ENCODE assay signal across 30 cellular contexts in the genomic region with DNA sequence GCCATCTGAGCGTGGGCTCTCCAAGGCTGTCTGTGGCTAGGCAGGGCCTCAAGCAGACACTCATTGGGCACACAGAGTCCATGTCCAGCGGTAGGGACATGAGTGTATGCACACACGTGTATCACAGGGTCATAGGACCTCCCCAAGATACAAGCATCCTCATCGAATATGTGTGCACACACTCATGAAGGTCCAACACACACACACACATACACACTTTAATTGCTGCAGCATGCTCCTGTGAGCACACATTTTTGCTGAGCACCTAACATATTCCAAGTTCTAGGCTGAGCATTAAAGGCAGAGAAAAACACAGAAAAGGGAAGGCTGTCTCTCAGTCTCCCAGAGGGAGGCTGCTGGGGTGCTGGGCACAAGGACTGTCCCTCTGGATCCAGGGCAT. TPM values are rescaled to one million over a fixed set of nuclear protein-coding genes. Genes with fewer than 3 reads are reported as not detected.
"Had no signal": no experiment of that assay in that cellular context is flagged by ENCODE, and none has a peak within 500 bp of the region (broad histone marks: within the 10 kb centered on the region; RNA-seq: fewer than 3 reads in every experiment).

No MANE protein-coding gene starts in this region.

- H3K4me3 ChIP-seq: body of pancreas, breast epithelium had no signal

- DNase-seq: activated B cell treated with CpG ODN at 0.5 μM for 24 hours; activated CD4-positive, alpha-beta memory T cell treated with anti-CD3 and anti-CD28 coated beads for 36 hours; activated CD4-positive, alpha-beta T cell treated with anti-CD3 and anti-CD28 coated beads for 4 hours; activated CD4-positive, alpha-beta T cell treated with anti-CD3 and anti-CD28 coated beads, Interleukin-2, amount 10 ng/mL, durations not matched to agents 24 days and 14 days; activated CD4-positive, alpha-beta T cell treated with anti-CD3 and anti-CD28 coated beads, Interleukin-2, amount 50 U/mL, for 1 hour; activated CD4-positive, alpha-beta T cell treated with anti-CD3 and anti-CD28 coated beads, Interleukin-2, amount 50 U/mL, for 4 hours; activated CD4-positive, CD25-positive, alpha-beta regulatory T cell treated with anti-CD3 and anti-CD28 coated beads, Interleukin-2, amount 50 U/mL, for 72 hours; activated CD8-positive, alpha-beta memory T cell treated with anti-CD3 and anti-CD28 coated beads for 24 hours; activated CD8-positive, alpha-beta memory T cell treated with anti-CD3 and anti-CD28 coated beads, Interleukin-2, amount 10 ng/mL, durations not matched to agents 7 days and 5 days; activated CD8-positive, alpha-beta memory T cell treated with anti-CD3 and anti-CD28 coated beads, Interleukin-2, amount 50 U/mL, for 48 hours; activated CD8-positive, alpha-beta T cell treated with anti-CD3 and anti-CD28 coated beads, Interleukin-2, amount 10 ng/mL, durations not matched to agents 7 days and 5 days; activated effector memory CD4-positive, alpha-beta T cell treated with Interleukin-2 at 50 U/mL for 16 hours; activated gamma-delta T cell; activated naive CD4-positive, alpha-beta T cell treated with anti-CD3 and anti-CD28 coated beads, Interleukin-2, amount 10 ng/mL, durations not matched to agents 7 days and 5 days; activated naive CD4-positive, alpha-beta T cell treated with Interleukin-2 at 50 U/mL for 16 hours; activated naive CD8-positive, alpha-beta T cell treated with anti-CD3 and anti-CD28 coated beads, Interleukin-2, amount 10 ng/mL, durations not matched to agents 7 days and 5 days; activated naive CD8-positive, alpha-beta T cell treated with anti-CD3 and anti-CD28 coated beads, Interleukin-2, amount 50 U/mL, for 24 hours; activated T-cell treated with anti-CD3 and anti-CD28 coated beads, Interleukin-2, amount 50 U/mL, for 24 hours; activated T-cell treated with anti-CD3 and anti-CD28 coated beads, Interleukin-2, amount 50 U/mL, for 48 hours; amniotic stem cell; aorta; body of pancreas; brain microvascular endothelial cell; central memory CD4-positive, alpha-beta T cell; T-helper 1 cell; T-helper 2 cell; T-helper 9 cell had no signal

- H3K9me3 ChIP-seq: body of pancreas, breast epithelium had no signal

- H3K4me1 ChIP-seq: body of pancreas, breast epithelium had no signal

- H3K27me3 ChIP-seq: body of pancreas, brain microvascular endothelial cell, breast epithelium had no signal

- H3K27ac ChIP-seq: body of pancreas, brain microvascular endothelial cell, breast epithelium, VCaP had no signal

- H3K36me3 ChIP-seq: brain microvascular endothelial cell, breast epithelium had no signal

RNA-seq across cellular contexts. Expression of gene TBX3, which starts 59.3 kb away (rescaled TPM):
- total RNA-seq: activated B cell treated with CpG ODN at 0.5 μM for 24 hours; activated CD4-positive, alpha-beta memory T cell treated with anti-CD3 and anti-CD28 coated beads for 36 hours; activated CD4-positive, alpha-beta T cell treated with anti-CD3 and anti-CD28 coated beads, Interleukin-2, amount 10 ng/mL, durations not matched to agents 24 days and 14 days; activated CD8-positive, alpha-beta memory T cell treated with anti-CD3 and anti-CD28 coated beads, Interleukin-2, amount 10 ng/mL, durations not matched to agents 7 days and 5 days; activated CD8-positive, alpha-beta T cell treated with anti-CD3 and anti-CD28 coated beads, Interleukin-2, amount 10 ng/mL, durations not matched to agents 7 days and 5 days; activated naive CD8-positive, alpha-beta T cell treated with anti-CD3 and anti-CD28 coated beads, Interleukin-2, amount 10 ng/mL, durations not matched to agents 7 days and 5 days; activated T-helper 2 cell treated with anti-CD3 and anti-CD28 coated beads, Interferon-gamma antibody, Interleukin-2, Interleukin-4, amounts not matched to agents 10 μg/mL and 5 μg/mL and 100 μg/mL, durations not matched to agents 14 hours and 24 hours and 36 hours had no signal
